Comparison of ENCODE assay signal across 17 cellular contexts in the genomic region with DNA sequence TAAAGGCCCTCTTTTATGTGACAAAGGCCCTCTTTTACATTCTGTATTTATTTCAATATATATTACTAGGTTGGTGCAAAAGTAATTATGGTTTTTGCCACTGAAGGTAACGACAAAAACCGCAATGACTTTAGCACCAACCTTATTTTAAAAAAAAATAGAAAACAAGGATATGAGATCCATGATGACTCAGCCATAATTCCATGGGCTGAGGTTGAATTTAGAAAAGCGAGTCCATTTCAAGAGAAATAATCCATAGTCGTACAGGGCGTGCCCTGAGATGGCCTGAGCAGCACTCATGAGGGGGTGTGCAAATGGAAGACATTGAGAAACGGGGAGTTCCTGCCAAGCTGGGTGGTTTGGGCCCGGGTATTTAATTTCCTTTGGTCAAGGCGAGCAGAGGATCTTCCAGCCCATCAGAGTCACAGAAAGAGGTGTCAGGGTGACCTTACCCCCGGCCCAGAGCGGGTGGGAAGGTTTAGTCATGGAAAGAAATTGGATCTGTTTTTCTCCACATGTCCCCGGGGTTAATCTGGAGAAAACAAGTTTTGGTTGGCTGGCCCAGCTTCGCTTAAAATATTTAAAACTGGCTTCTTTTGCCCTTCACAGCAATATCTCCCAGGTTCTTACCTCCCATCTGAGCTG.
DNase-seq lines count a peak whose midpoint lies in the region; ATAC-seq and TF ChIP-seq lines count a peak whose summit lies in the region.
"Had no signal": no experiment of that assay in that cellular context is flagged by ENCODE, and none has a peak within 500 bp of the region (broad histone marks: within the 10 kb centered on the region; RNA-seq: fewer than 3 reads in every experiment).

No MANE protein-coding gene starts in this region.

- H3K9me3 Mint-ChIP-seq in endodermal cell (no peaks in the 10 kb centered on the region), HFFc6 (no peaks in the 10 kb centered on the region)
- H3K9me3 Mint-ChIP-seq: CD4-positive, alpha-beta memory T cell had no signal

- no peaks in the 10 kb centered on the region for H3K4me1 Mint-ChIP-seq in endodermal cell
- no peaks in the 10 kb centered on the region for H3K4me1 Mint-ChIP-seq in HFFc6 (ENCODE audit: low read depth)
- H3K4me1 Mint-ChIP-seq: CD4-positive, alpha-beta memory T cell had no signal

- H3K9ac ChIP-seq in endodermal cell (ENCODE audit: extremely low read depth, low read length, poor library complexity, severe bottlenecking) (no peak overlapping the region), parathyroid adenoma (no peak overlapping the region)

- H3K36me3 ChIP-seq in endodermal cell (ENCODE audit: control insufficient read depth, insufficient read depth, low read length) (no peaks in the 10 kb centered on the region), parathyroid adenoma (ENCODE audit: control insufficient read depth, insufficient read depth, low read length) (no peaks in the 10 kb centered on the region), vagina (no peaks in the 10 kb centered on the region)

- no peak for ATAC-seq in GM21576 (IDR thresholded peaks at IDR 0.05; ENCODE audit: unreplicated experiment)
- ATAC-seq: HCT116 had no signal

- H3K36me3 Mint-ChIP-seq in endodermal cell (ENCODE audit: low read depth) (no peaks in the 10 kb centered on the region), HFFc6 (ENCODE audit: low read depth) (no peaks in the 10 kb centered on the region)
- H3K36me3 Mint-ChIP-seq: CD4-positive, alpha-beta memory T cell had no signal

- WGBS in endodermal cell (ENCODE audit: insufficient coverage in 1 of 2, insufficient read length in 1 of 2), 2 experiments, result 89 to 93% methylated on average over 9 to 10 of the region's 12 CpGs

- H2AFZ ChIP-seq in parathyroid adenoma, result peak overlapping the region; percentile 52

- no peaks in the 10 kb centered on the region for H3K9me3 ChIP-seq in endodermal cell (ENCODE audit: control insufficient read depth, low read length)
- H3K9me3 ChIP-seq in parathyroid adenoma (ENCODE audit: control insufficient read depth, low read length), result no peaks in the 10 kb centered on the region
- no peaks in the 10 kb centered on the region for H3K9me3 ChIP-seq in vagina

- H3K27me3 ChIP-seq in endodermal cell (ENCODE audit: control insufficient read depth, insufficient read depth, low read length, poor library complexity, severe bottlenecking) (no peaks in the 10 kb centered on the region), parathyroid adenoma (ENCODE audit: control insufficient read depth, insufficient read depth, low read length) (no peaks in the 10 kb centered on the region), vagina (no peaks in the 10 kb centered on the region)

- no peak for TF ChIP-seq CTCF in endodermal cell (conservative IDR thresholded peaks at IDR 0.05)
- no peak for TF ChIP-seq CTCF in parathyroid adenoma (IDR thresholded peaks at IDR 0.05)
- no peak for TF ChIP-seq CTCF in vagina (IDR thresholded peaks at IDR 0.05)
- no peak for TF ChIP-seq CTCF in HFFc6 (IDR thresholded peaks at IDR 0.05)

- H3K27ac ChIP-seq in endodermal cell (ENCODE audit: low read depth, low read length) (no peak overlapping the region), parathyroid adenoma (peak overlapping the region; percentile 60), vagina (peak overlapping the region; percentile 50)
- H3K27ac ChIP-seq: 22Rv1 had no signal

- H3K4me3 Mint-ChIP-seq in endodermal cell, result no peak overlapping the region
- no peak overlapping the region for H3K4me3 Mint-ChIP-seq in HFFc6
- H3K4me3 Mint-ChIP-seq: CD4-positive, alpha-beta memory T cell had no signal

- TF ChIP-seq POLR2A in vagina (IDR thresholded peaks at IDR 0.05), result no peak

- H3K79me2 ChIP-seq in parathyroid adenoma, result no peaks in the 10 kb centered on the region

- peak; percentile 19 for DNase-seq in NCI-H2171 treated with DMSO at 0.1 percent for 48 hours (lab: John Stamatoyannopoulos, UW)
- DNase-seq in NCI-H2171 (lab: John Stamatoyannopoulos, UW), result no peak
- no peak for DNase-seq in endodermal cell
- no peak for DNase-seq in vagina (ENCODE audit: extremely low spot score in 2 of 2)
- DNase-seq in HFFc6, result no peak
- DNase-seq in NCI-H1436 treated with DMSO at 0.1 percent for 48 hours (lab: John Stamatoyannopoulos, UW), result no peak
- DNase-seq: Calu3; CD4-positive, alpha-beta memory T cell; KBM-7; NCI-H1048; NCI-H146; NCI-H2081; NCI-H510A treated with DMSO at 0.1 percent for 48 hours had no signal

- H3K4me3 ChIP-seq in endodermal cell (ENCODE audit: low read length) (no peak overlapping the region), parathyroid adenoma (ENCODE audit: low read depth, low read length) (no peak overlapping the region), vagina (no peak overlapping the region)

- H3K4me1 ChIP-seq in endodermal cell (ENCODE audit: control insufficient read depth, insufficient read depth, low read length), result no peaks in the 10 kb centered on the region
- H3K4me1 ChIP-seq in parathyroid adenoma, result peaks cover 18% of the 10 kb centered on the region
- H3K4me1 ChIP-seq in vagina, result peaks cover 18% of the 10 kb centered on the region

- H3K4me2 ChIP-seq in parathyroid adenoma (ENCODE audit: low read length), result no peak overlapping the region

- H3K27ac Mint-ChIP-seq in endodermal cell (peak overlapping the region; percentile 58), HFFc6 (no peak overlapping the region)
- H3K27ac Mint-ChIP-seq: CD4-positive, alpha-beta memory T cell had no signal

- no peaks in the 10 kb centered on the region for H3K27me3 Mint-ChIP-seq in endodermal cell (ENCODE audit: insufficient read depth)
- peaks cover 26% of the 10 kb centered on the region for H3K27me3 Mint-ChIP-seq in HFFc6 (ENCODE audit: insufficient read depth)

- intact Hi-C loops in vagina (cut with DNase I), result no loop called here
